ENCODE assay signal across 2 cellular contexts in the genomic region with DNA sequence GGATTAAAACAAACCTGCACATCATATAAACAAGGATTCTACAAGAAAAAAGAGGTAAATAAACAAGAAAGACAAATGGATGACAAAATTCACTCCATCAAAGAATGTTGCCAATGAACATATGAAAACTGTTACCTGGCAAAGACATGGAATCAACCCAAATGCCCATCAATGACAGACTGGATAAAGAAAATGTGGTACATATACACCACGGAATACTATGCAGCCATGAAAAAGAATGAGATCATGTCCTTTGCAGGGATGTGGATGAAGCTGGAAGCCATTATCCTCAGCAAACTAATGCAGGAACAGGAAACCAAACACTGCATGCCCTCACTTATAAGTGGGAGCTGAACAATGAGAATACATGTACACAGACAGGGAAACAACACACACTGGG. TPM values are rescaled to one million over a fixed set of nuclear protein-coding genes. Genes with fewer than 3 reads are reported as not detected.
"Had no signal": no experiment of that assay in that cellular context is flagged by ENCODE, and none has a peak within 500 bp of the region (broad histone marks: within the 10 kb centered on the region; RNA-seq: fewer than 3 reads in every experiment).

No MANE protein-coding gene starts in this region.

RNA-seq across cellular contexts. Expression of a gene that starts 4.6 kb away (rescaled TPM):
- total RNA-seq: T-helper 17 cell, WTC11 had no signal
